In genomic region chr11:122690801-122691649, GRCh38 we compare ENCODE assay signal across 8 cellular contexts. TPM values are rescaled to one million over a fixed set of nuclear protein-coding genes. Genes with fewer than 3 reads are reported as not detected.
DNase-seq lines count a peak whose midpoint lies in the region; ATAC-seq and TF ChIP-seq lines count a peak whose summit lies in the region.

No MANE protein-coding gene starts in this region.

- no peaks in the 10 kb centered on the region for H3K4me1 ChIP-seq in mucosa of descending colon (ENCODE audit: low read depth)
- no peaks in the 10 kb centered on the region for H3K4me1 ChIP-seq in BE2C

- peaks cover 82% of the 10 kb centered on the region for H3K4me1 Mint-ChIP-seq in activated naive CD4-positive, alpha-beta T cell treated with anti-CD3 and anti-CD28 coated beads, Interleukin-2, amount 50 U/mL, for 24 hours
- peaks cover 50% of the 10 kb centered on the region for H3K4me1 Mint-ChIP-seq in central memory CD8-positive, alpha-beta T cell

- H3K4me3 ChIP-seq in mucosa of descending colon = no peak overlapping the region
- no peak overlapping the region for H3K4me3 ChIP-seq in BE2C (ENCODE audit: low read depth, low read length)

- H3K27ac Mint-ChIP-seq in activated naive CD4-positive, alpha-beta T cell treated with anti-CD3 and anti-CD28 coated beads, Interleukin-2, amount 50 U/mL, for 24 hours = peak overlapping the region; percentile 63
- peak overlapping the region; percentile 39 for H3K27ac Mint-ChIP-seq in central memory CD8-positive, alpha-beta T cell (ENCODE audit: low read depth)

- H3K4me3 Mint-ChIP-seq in activated naive CD4-positive, alpha-beta T cell treated with anti-CD3 and anti-CD28 coated beads, Interleukin-2, amount 50 U/mL, for 24 hours = peak overlapping the region; percentile 74
- peak overlapping the region; percentile 28 for H3K4me3 Mint-ChIP-seq in central memory CD8-positive, alpha-beta T cell

- H3K9me3 ChIP-seq in mucosa of descending colon (no peaks in the 10 kb centered on the region), BE2C (no peaks in the 10 kb centered on the region)

- peak; percentile 28 for ATAC-seq in central memory CD8-positive, alpha-beta T cell (replicated peaks; ENCODE audit: extremely low read depth, poor library complexity, severe bottlenecking)
- ATAC-seq in mucosa of descending colon (peak; percentile 58), GM21737 (IDR thresholded peaks at IDR 0.05; ENCODE audit: unreplicated experiment) (no peak), GM21360 (IDR thresholded peaks at IDR 0.05; ENCODE audit: unreplicated experiment) (no peak)

- intact Hi-C loops in mucosa of descending colon (cut with DNase I, micrococcal nuclease) = no loop called here

- DNase-seq in activated naive CD4-positive, alpha-beta T cell (lab: John Stamatoyannopoulos, UW) = no peak
- no peak for DNase-seq in central memory CD8-positive, alpha-beta T cell (ENCODE audit: low spot score in 2 of 2)
- DNase-seq in mucosa of descending colon (no peak), BE2C (no peak)
- DNase-seq in stimulated activated CD4-positive, alpha-beta T cell treated with anti-CD3 and anti-CD28 coated beads, Interleukin-4, amount 100 ng/mL, for 24 hours = no peak

- no peaks in the 10 kb centered on the region for H3K27me3 ChIP-seq in BE2C

- TF ChIP-seq CTCF in mucosa of descending colon (IDR thresholded peaks at IDR 0.05) = no peak
- TF ChIP-seq CTCF in BE2C (IDR thresholded peaks at IDR 0.05; ENCODE audit: low read depth, low read length) = no peak

- H3K36me3 ChIP-seq in mucosa of descending colon (ENCODE audit: low read depth) (no peaks in the 10 kb centered on the region), BE2C (no peaks in the 10 kb centered on the region)

- peaks cover 5% of the 10 kb centered on the region for H3K9me3 Mint-ChIP-seq in activated naive CD4-positive, alpha-beta T cell treated with anti-CD3 and anti-CD28 coated beads, Interleukin-2, amount 50 U/mL, for 24 hours
- no peaks in the 10 kb centered on the region for H3K9me3 Mint-ChIP-seq in central memory CD8-positive, alpha-beta T cell

- H3K27me3 Mint-ChIP-seq in activated naive CD4-positive, alpha-beta T cell treated with anti-CD3 and anti-CD28 coated beads, Interleukin-2, amount 50 U/mL, for 24 hours = no peaks in the 10 kb centered on the region
- H3K27me3 Mint-ChIP-seq in central memory CD8-positive, alpha-beta T cell = no peaks in the 10 kb centered on the region

- peaks cover 9% of the 10 kb centered on the region for H3K36me3 Mint-ChIP-seq in activated naive CD4-positive, alpha-beta T cell treated with anti-CD3 and anti-CD28 coated beads, Interleukin-2, amount 50 U/mL, for 24 hours
- H3K36me3 Mint-ChIP-seq in central memory CD8-positive, alpha-beta T cell (ENCODE audit: insufficient read depth) = no peaks in the 10 kb centered on the region

RNA-seq across cellular contexts. Expression of gene UBASH3B, which starts 35.5 kb away (rescaled TPM):
- total RNA-seq in mucosa of descending colon = 1 to 10 TPM; 3.5 to 5.9 (median 3.9) TPM
- not detected for polyA plus RNA-seq in BE2C (2012; ENCODE audit: insufficient read depth, insufficient read length, low read depth)

Comparison
In these comparisons a context has a peak if more than half of its experiments do, and no peak if none do; other contexts are left out.
1. ATAC-seq: peak in central memory CD8-positive, alpha-beta T cell (single experiment) and mucosa of descending colon (single experiment); none in GM21737 (single experiment) and GM21360 (single experiment).